17 cellular contexts compared by ENCODE assay signal in genomic region chrY:8273807-8274206, GRCh38.
A peak's percentile ranks its signal among the peaks of the same experiment; 100 is the strongest.
DNase-seq lines count a peak whose midpoint lies in the region; ATAC-seq and TF ChIP-seq lines count a peak whose summit lies in the region.
"Had no signal": no experiment of that assay in that cellular context is flagged by ENCODE, and none has a peak within 500 bp of the region (broad histone marks: within the 10 kb centered on the region; RNA-seq: fewer than 3 reads in every experiment).

No MANE protein-coding gene starts in this region.

- H3K4me3 Mint-ChIP-seq in activated CD4-positive, alpha-beta T cell treated with anti-CD3 and anti-CD28 coated beads for 36 hours = no peak overlapping the region
- H3K4me3 Mint-ChIP-seq in activated naive CD8-positive, alpha-beta T cell treated with anti-CD3 and anti-CD28 coated beads, Interleukin-2, amount 50 U/mL, for 24 hours = no peak overlapping the region
- H3K4me3 Mint-ChIP-seq in activated naive CD8-positive, alpha-beta T cell treated with anti-CD3 and anti-CD28 coated beads for 36 hours = no peak overlapping the region
- no peak overlapping the region for H3K4me3 Mint-ChIP-seq in activated T-helper 17 cell treated with anti-CD3 and anti-CD28 coated beads, Interleukin-2, amount 50 U/mL, for 72 hours
- H3K4me3 Mint-ChIP-seq in T-cell = no peak overlapping the region
- H3K4me3 Mint-ChIP-seq: CD14-positive monocyte; CD4-positive, alpha-beta memory T cell had no signal

- CTCF ChIA-PET in activated CD4-positive, alpha-beta T cell treated with anti-CD3 and anti-CD28 coated beads for 36 hours (lab: Charles Lee) = no interaction called here
- CTCF ChIA-PET in T-cell (lab: Charles Lee) = no interaction called here

- peaks cover 13% of the 10 kb centered on the region for H3K4me1 Mint-ChIP-seq in activated CD4-positive, alpha-beta T cell treated with anti-CD3 and anti-CD28 coated beads for 36 hours
- H3K4me1 Mint-ChIP-seq in activated naive CD8-positive, alpha-beta T cell treated with anti-CD3 and anti-CD28 coated beads, Interleukin-2, amount 50 U/mL, for 24 hours = peaks cover 2% of the 10 kb centered on the region
- no peaks in the 10 kb centered on the region for H3K4me1 Mint-ChIP-seq in activated naive CD8-positive, alpha-beta T cell treated with anti-CD3 and anti-CD28 coated beads for 36 hours
- no peaks in the 10 kb centered on the region for H3K4me1 Mint-ChIP-seq in activated T-helper 17 cell treated with anti-CD3 and anti-CD28 coated beads, Interleukin-2, amount 50 U/mL, for 72 hours
- H3K4me1 Mint-ChIP-seq in T-cell = no peaks in the 10 kb centered on the region
- H3K4me1 Mint-ChIP-seq: CD14-positive monocyte; CD4-positive, alpha-beta memory T cell had no signal

- intact Hi-C loops in activated CD4-positive, alpha-beta T cell treated with anti-CD3 and anti-CD28 coated beads for 36 hours (cut with DNase I, micrococcal nuclease) = loop anchor here (5.0 kb wide), 2 partner anchors 88 to 108 kb away; no protein-coding TSS in a partner anchor

- H3K27ac Mint-ChIP-seq in activated CD4-positive, alpha-beta T cell treated with anti-CD3 and anti-CD28 coated beads for 36 hours = no peak overlapping the region
- H3K27ac Mint-ChIP-seq in activated naive CD8-positive, alpha-beta T cell treated with anti-CD3 and anti-CD28 coated beads, Interleukin-2, amount 50 U/mL, for 24 hours = no peak overlapping the region
- no peak overlapping the region for H3K27ac Mint-ChIP-seq in activated naive CD8-positive, alpha-beta T cell treated with anti-CD3 and anti-CD28 coated beads for 36 hours
- H3K27ac Mint-ChIP-seq in activated T-helper 17 cell treated with anti-CD3 and anti-CD28 coated beads, Interleukin-2, amount 50 U/mL, for 72 hours = no peak overlapping the region
- no peak overlapping the region for H3K27ac Mint-ChIP-seq in T-cell
- H3K27ac Mint-ChIP-seq: CD14-positive monocyte; CD4-positive, alpha-beta memory T cell had no signal

- TF ChIP-seq CTCF in foreskin keratinocyte (conservative IDR thresholded peaks at IDR 0.05) = no peak

- H3K4me1 ChIP-seq in foreskin keratinocyte = no peaks in the 10 kb centered on the region
- H3K4me1 ChIP-seq: BLaER1 had no signal

- no peaks in the 10 kb centered on the region for H3K36me3 Mint-ChIP-seq in activated CD4-positive, alpha-beta T cell treated with anti-CD3 and anti-CD28 coated beads for 36 hours (ENCODE audit: low read depth)
- no peaks in the 10 kb centered on the region for H3K36me3 Mint-ChIP-seq in activated naive CD8-positive, alpha-beta T cell treated with anti-CD3 and anti-CD28 coated beads, Interleukin-2, amount 50 U/mL, for 24 hours (ENCODE audit: low read depth)
- no peaks in the 10 kb centered on the region for H3K36me3 Mint-ChIP-seq in activated naive CD8-positive, alpha-beta T cell treated with anti-CD3 and anti-CD28 coated beads for 36 hours
- no peaks in the 10 kb centered on the region for H3K36me3 Mint-ChIP-seq in activated T-helper 17 cell treated with anti-CD3 and anti-CD28 coated beads, Interleukin-2, amount 50 U/mL, for 72 hours (ENCODE audit: low read depth)
- H3K36me3 Mint-ChIP-seq in T-cell = no peaks in the 10 kb centered on the region
- H3K36me3 Mint-ChIP-seq: CD14-positive monocyte; CD4-positive, alpha-beta memory T cell had no signal

- H3K9me3 Mint-ChIP-seq in activated CD4-positive, alpha-beta T cell treated with anti-CD3 and anti-CD28 coated beads for 36 hours (ENCODE audit: low read depth) = no peaks in the 10 kb centered on the region
- peaks cover 4% of the 10 kb centered on the region for H3K9me3 Mint-ChIP-seq in activated naive CD8-positive, alpha-beta T cell treated with anti-CD3 and anti-CD28 coated beads, Interleukin-2, amount 50 U/mL, for 24 hours
- H3K9me3 Mint-ChIP-seq in activated naive CD8-positive, alpha-beta T cell treated with anti-CD3 and anti-CD28 coated beads for 36 hours = peaks cover 2% of the 10 kb centered on the region
- H3K9me3 Mint-ChIP-seq in activated T-helper 17 cell treated with anti-CD3 and anti-CD28 coated beads, Interleukin-2, amount 50 U/mL, for 72 hours = no peaks in the 10 kb centered on the region
- no peaks in the 10 kb centered on the region for H3K9me3 Mint-ChIP-seq in T-cell
- H3K9me3 Mint-ChIP-seq: CD4-positive, alpha-beta memory T cell had no signal

- peak; percentile 78 for ATAC-seq in activated CD4-positive, alpha-beta T cell treated with anti-CD3 and anti-CD28 coated beads for 36 hours
- ATAC-seq in activated naive CD8-positive, alpha-beta T cell treated with anti-CD3 and anti-CD28 coated beads, Interleukin-2, amount 50 U/mL, for 24 hours = peak; percentile 63
- ATAC-seq in activated T-helper 17 cell treated with anti-CD3 and anti-CD28 coated beads, Interleukin-2, amount 50 U/mL, for 72 hours (replicated peaks) = peak; percentile 84
- peak; percentile 68 for ATAC-seq in foreskin keratinocyte
- no peak for ATAC-seq in T-cell (replicated peaks in 1 of 4)

- H3K27me3 Mint-ChIP-seq in activated CD4-positive, alpha-beta T cell treated with anti-CD3 and anti-CD28 coated beads for 36 hours = no peaks in the 10 kb centered on the region
- H3K27me3 Mint-ChIP-seq in activated naive CD8-positive, alpha-beta T cell treated with anti-CD3 and anti-CD28 coated beads, Interleukin-2, amount 50 U/mL, for 24 hours = peaks cover 2% of the 10 kb centered on the region
- H3K27me3 Mint-ChIP-seq in activated naive CD8-positive, alpha-beta T cell treated with anti-CD3 and anti-CD28 coated beads for 36 hours = no peaks in the 10 kb centered on the region
- no peaks in the 10 kb centered on the region for H3K27me3 Mint-ChIP-seq in activated T-helper 17 cell treated with anti-CD3 and anti-CD28 coated beads, Interleukin-2, amount 50 U/mL, for 72 hours
- no peaks in the 10 kb centered on the region for H3K27me3 Mint-ChIP-seq in T-cell
- H3K27me3 Mint-ChIP-seq: CD4-positive, alpha-beta memory T cell had no signal

- DNase-seq in activated CD4-positive, alpha-beta T cell treated with anti-CD3 and anti-CD28 coated beads for 36 hours = no peak
- no peak for DNase-seq in activated CD4-positive, alpha-beta T cell treated with anti-CD3 and anti-CD28 coated beads for 1 hour
- DNase-seq in activated naive CD8-positive, alpha-beta T cell treated with anti-CD3 and anti-CD28 coated beads, Interleukin-2, amount 50 U/mL, for 24 hours = no peak
- no peak for DNase-seq in activated naive CD8-positive, alpha-beta T cell treated with anti-CD3 and anti-CD28 coated beads for 36 hours
- no peak for DNase-seq in foreskin keratinocyte
- DNase-seq in NCI-H345 (lab: John Stamatoyannopoulos, UW) = no peak
- DNase-seq in T-cell = no peak
- DNase-seq: 8988T; CD4-positive, alpha-beta memory T cell; DMS153; DMS79; GDM1; GM23248; HCEC 1CT had no signal

- POLR2A ChIA-PET in activated CD4-positive, alpha-beta T cell treated with anti-CD3 and anti-CD28 coated beads for 36 hours (lab: Charles Lee) = no interaction called here
- POLR2A ChIA-PET in T-cell (lab: Charles Lee) = no interaction called here

- H3K27me3 ChIP-seq in foreskin keratinocyte = no peaks in the 10 kb centered on the region
- H3K27me3 ChIP-seq: BLaER1 had no signal

- H3K27ac ChIP-seq in foreskin keratinocyte = no peak overlapping the region
- H3K27ac ChIP-seq: BLaER1, GM23248 had no signal

Comparison
In these comparisons a context has a peak if more than half of its experiments do, and no peak if none do; other contexts are left out.
1. ATAC-seq: peak in activated CD4-positive, alpha-beta T cell treated with anti-CD3 and anti-CD28 coated beads for 36 hours (single experiment), activated naive CD8-positive, alpha-beta T cell treated with anti-CD3 and anti-CD28 coated beads, Interleukin-2, amount 50 U/mL, for 24 hours (single experiment), activated T-helper 17 cell treated with anti-CD3 and anti-CD28 coated beads, Interleukin-2, amount 50 U/mL, for 72 hours (single experiment) and foreskin keratinocyte (single experiment); none in T-cell (0 of 4).